12 cellular contexts compared by ENCODE assay signal in genomic region chr7:134789967-134790685, GRCh38. TPM values are rescaled to one million over a fixed set of nuclear protein-coding genes. Genes with fewer than 3 reads are reported as not detected.
DNase-seq lines count a peak whose midpoint lies in the region; ATAC-seq and TF ChIP-seq lines count a peak whose summit lies in the region.
"Had no signal": no experiment of that assay in that cellular context is flagged by ENCODE, and none has a peak within 500 bp of the region (broad histone marks: within the 10 kb centered on the region; RNA-seq: fewer than 3 reads in every experiment).

No MANE protein-coding gene starts in this region.

- H3K9me3 ChIP-seq in ovary = no peaks in the 10 kb centered on the region

- peaks cover 34% of the 10 kb centered on the region for H3K4me1 ChIP-seq in ovary (ENCODE audit: insufficient read depth)

- peak; percentile 71 for ATAC-seq in Right ventricle myocardium superior (ENCODE audit: poor library complexity)
- ATAC-seq in activated naive CD8-positive, alpha-beta T cell treated with anti-CD3 and anti-CD28 coated beads, Interleukin-2, amount 50 U/mL, for 24 hours = no peak
- ATAC-seq in HG02973 (IDR thresholded peaks at IDR 0.05; ENCODE audit: unreplicated experiment) = no peak
- ATAC-seq: activated CD8-positive, alpha-beta memory T cell treated with anti-CD3 and anti-CD28 coated beads, Interleukin-2, amount 10 ng/mL, durations not matched to agents 7 days and 5 days had no signal

- no peaks in the 10 kb centered on the region for H3K36me3 ChIP-seq in ovary

- TF ChIP-seq POLR2A in ovary (IDR thresholded peaks at IDR 0.05) = no peak

- no peaks in the 10 kb centered on the region for H3K27me3 Mint-ChIP-seq in activated naive CD8-positive, alpha-beta T cell treated with anti-CD3 and anti-CD28 coated beads, Interleukin-2, amount 50 U/mL, for 24 hours

- no peak for TF ChIP-seq CTCF in AG10803 (conservative IDR thresholded peaks at IDR 0.05; ENCODE audit: low read length)
- no peak for TF ChIP-seq CTCF in ovary (IDR thresholded peaks at IDR 0.05)

- H3K4me3 Mint-ChIP-seq in activated naive CD8-positive, alpha-beta T cell treated with anti-CD3 and anti-CD28 coated beads, Interleukin-2, amount 50 U/mL, for 24 hours = no peak overlapping the region
- H3K4me3 Mint-ChIP-seq: activated CD8-positive, alpha-beta memory T cell treated with anti-CD3 and anti-CD28 coated beads, Interleukin-2, amount 10 ng/mL, durations not matched to agents 7 days and 5 days had no signal

- no peak overlapping the region for H3K27ac Mint-ChIP-seq in activated naive CD8-positive, alpha-beta T cell treated with anti-CD3 and anti-CD28 coated beads, Interleukin-2, amount 50 U/mL, for 24 hours
- H3K27ac Mint-ChIP-seq: activated CD8-positive, alpha-beta memory T cell treated with anti-CD3 and anti-CD28 coated beads, Interleukin-2, amount 10 ng/mL, durations not matched to agents 7 days and 5 days had no signal

- DNase-seq in AG10803 (ENCODE audit: low read depth) (peak; percentile 80), RPMI7951 (ENCODE audit: low read depth) (peak; percentile 89), Right ventricle myocardium superior (no peak), ovary (no peak), NCI-H2196 (lab: John Stamatoyannopoulos, UW; ENCODE audit: unreplicated experiment) (no peak)
- DNase-seq in activated naive CD8-positive, alpha-beta T cell treated with anti-CD3 and anti-CD28 coated beads, Interleukin-2, amount 50 U/mL, for 24 hours = no peak
- no peak for DNase-seq in activated CD8-positive, alpha-beta memory T cell treated with anti-CD3 and anti-CD28 coated beads, Interleukin-2, amount 50 U/mL, for 4 hours
- DNase-seq: activated CD8-positive, alpha-beta memory T cell treated with anti-CD3 and anti-CD28 coated beads, Interleukin-2, amount 10 ng/mL, durations not matched to agents 7 days and 5 days; kidney glomerular epithelial cell; SHP77 treated with DMSO at 0.1 percent for 48 hours had no signal

- H3K4me1 Mint-ChIP-seq in activated naive CD8-positive, alpha-beta T cell treated with anti-CD3 and anti-CD28 coated beads, Interleukin-2, amount 50 U/mL, for 24 hours = no peaks in the 10 kb centered on the region
- H3K4me1 Mint-ChIP-seq: activated CD8-positive, alpha-beta memory T cell treated with anti-CD3 and anti-CD28 coated beads, Interleukin-2, amount 10 ng/mL, durations not matched to agents 7 days and 5 days had no signal

- H3K4me3 ChIP-seq in AG10803 (ENCODE audit: low read length) (peak overlapping the region; percentile 18; the same call in 1 of the 2 replicates), ovary (peak overlapping the region; percentile 11)

- peaks cover 6% of the 10 kb centered on the region for H3K9me3 Mint-ChIP-seq in activated naive CD8-positive, alpha-beta T cell treated with anti-CD3 and anti-CD28 coated beads, Interleukin-2, amount 50 U/mL, for 24 hours

- H3K27ac ChIP-seq in ovary = peak overlapping the region; percentile 41 to 58
- H3K27ac ChIP-seq: C4-2B had no signal

- WGBS in ovary, 3 donors = 6 to 22% (median 16%) methylated on average over 2 of the region's 2 CpGs

- H3K27me3 ChIP-seq in ovary = no peaks in the 10 kb centered on the region

- TF ChIP-seq EP300 in ovary (IDR thresholded peaks at IDR 0.05) = peak; percentile 5

- intact Hi-C loops in Right ventricle myocardium superior (cut with DNase I) = loop anchor here (10.0 kb wide), 1 partner anchor 45 kb away; no protein-coding TSS in a partner anchor
- intact Hi-C loops in ovary (cut with DNase I) = loop anchor here in 1 of 4 donors (10.0 kb wide), 1 partner anchor 145 kb away; no protein-coding TSS in a partner anchor

- no peaks in the 10 kb centered on the region for H3K36me3 Mint-ChIP-seq in activated naive CD8-positive, alpha-beta T cell treated with anti-CD3 and anti-CD28 coated beads, Interleukin-2, amount 50 U/mL, for 24 hours (ENCODE audit: low read depth)
- H3K36me3 Mint-ChIP-seq: activated CD8-positive, alpha-beta memory T cell treated with anti-CD3 and anti-CD28 coated beads, Interleukin-2, amount 10 ng/mL, durations not matched to agents 7 days and 5 days had no signal

RNA-seq across cellular contexts. Expression of gene CALD1, which starts 10.7 kb away (rescaled TPM):
- total RNA-seq in RPMI7951 (2014; rRNA removed; shearing (Covaris generic)) = 209 and 259 TPM in 2 replicates
- total RNA-seq in Right ventricle myocardium superior = 86.1 TPM
- total RNA-seq in ovary = 100 to 1,000 TPM; 306 to 697 (median 463) TPM
- 100 to 1,000 TPM; 405 to 586 TPM for polyA plus RNA-seq in ovary

Comparison
In these comparisons a context has a peak if more than half of its experiments do, and no peak if none do; other contexts are left out.
1. DNase-seq: peak in AG10803 (single experiment) and RPMI7951 (single experiment); none in Right ventricle myocardium superior (single experiment), ovary (0 of 5), NCI-H2196 (single experiment), activated naive CD8-positive, alpha-beta T cell treated with anti-CD3 and anti-CD28 coated beads, Interleukin-2, amount 50 U/mL, for 24 hours (single experiment) and activated CD8-positive, alpha-beta memory T cell treated with anti-CD3 and anti-CD28 coated beads, Interleukin-2, amount 50 U/mL, for 4 hours (single experiment).